Comparison of ENCODE assay signal across 9 cellular contexts in the genomic region with DNA sequence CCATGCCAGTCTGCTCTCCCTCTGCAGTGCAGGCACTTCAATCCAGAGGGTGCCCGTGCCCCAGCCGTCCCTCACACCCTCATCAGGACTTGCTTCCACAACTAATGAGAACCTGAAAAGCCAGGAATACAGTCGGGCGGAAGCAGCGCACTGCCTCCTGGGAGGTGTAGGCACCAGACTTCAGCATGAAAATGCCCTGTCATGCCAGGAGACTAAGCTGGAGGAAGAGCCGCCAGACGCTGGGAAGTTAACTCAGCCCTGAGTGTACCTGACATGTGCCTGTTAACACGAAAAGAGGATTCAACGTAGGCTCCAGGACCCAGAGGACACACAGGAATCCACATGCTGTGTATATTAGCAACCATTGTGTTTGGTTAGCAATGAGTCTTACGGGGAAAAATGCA. TPM values are rescaled to one million over a fixed set of nuclear protein-coding genes. Genes with fewer than 3 reads are reported as not detected.
DNase-seq lines count a peak whose midpoint lies in the region; ATAC-seq and TF ChIP-seq lines count a peak whose summit lies in the region.
"Had no signal": no experiment of that assay in that cellular context is flagged by ENCODE, and none has a peak within 500 bp of the region (broad histone marks: within the 10 kb centered on the region; RNA-seq: fewer than 3 reads in every experiment).

No MANE protein-coding gene starts in this region.

- H3K9me3 ChIP-seq in endodermal cell (ENCODE audit: control insufficient read depth, low read length), result no peaks in the 10 kb centered on the region
- no peaks in the 10 kb centered on the region for H3K9me3 ChIP-seq in upper lobe of left lung

- peak; percentile 24 for TF ChIP-seq CTCF in endodermal cell (conservative IDR thresholded peaks at IDR 0.05)
- peak in 1 of 6 experiments; percentile 15 for TF ChIP-seq CTCF in upper lobe of left lung (IDR thresholded peaks at IDR 0.05)

- H3K4me3 ChIP-seq in endodermal cell (ENCODE audit: low read length) (no peak overlapping the region), upper lobe of left lung (peak overlapping the region in 2 of 4 donors; percentile 15 to 26)

- H3K9me3 Mint-ChIP-seq in endodermal cell, result no peaks in the 10 kb centered on the region

- 60 to 65% methylated on average over 8 to 10 of the region's 10 CpGs for WGBS in endodermal cell (ENCODE audit: insufficient coverage in 1 of 2, insufficient read length in 1 of 2), 2 experiments
- 41 to 54% methylated on average over 10 of the region's 10 CpGs for WGBS in upper lobe of left lung, 2 donors

- TF ChIP-seq POLR2A in upper lobe of left lung (IDR thresholded peaks at IDR 0.05), result no peak

- H3K27me3 ChIP-seq in endodermal cell (ENCODE audit: control insufficient read depth, insufficient read depth, low read length, poor library complexity, severe bottlenecking) (peaks cover 25% of the 10 kb centered on the region), upper lobe of left lung (no peaks in the 10 kb centered on the region)

- peaks cover 8% of the 10 kb centered on the region for H3K4me1 Mint-ChIP-seq in endodermal cell

- peak; percentile 3 to 25 for DNase-seq in SHP77 (lab: John Stamatoyannopoulos, UW)
- DNase-seq in SHP77 treated with DMSO at 0.1 percent for 48 hours (lab: John Stamatoyannopoulos, UW), result no peak
- DNase-seq in endodermal cell, result peak; percentile 86
- peak; percentile 29 to 36 for DNase-seq in lung microvascular endothelial cell (ENCODE audit: low read depth in 2 of 2)
- peak in 1 of 2 donors; percentile 82 for DNase-seq in upper lobe of left lung
- no peak for DNase-seq in superior temporal gyrus (ENCODE audit: extremely low spot score)
- DNase-seq in NCI-H2029 (lab: John Stamatoyannopoulos, UW), result no peak
- no peak for DNase-seq in NCI-H1436 treated with DMSO at 0.1 percent for 48 hours (lab: John Stamatoyannopoulos, UW)
- DNase-seq: ACHN had no signal

- peak overlapping the region; percentile 73 for H3K27ac Mint-ChIP-seq in endodermal cell

- no peak overlapping the region for H3K27ac ChIP-seq in endodermal cell (ENCODE audit: low read depth, low read length)
- no peak overlapping the region for H3K27ac ChIP-seq in upper lobe of left lung

- H3K9ac ChIP-seq in endodermal cell (ENCODE audit: extremely low read depth, low read length, poor library complexity, severe bottlenecking), result no peak overlapping the region

- no peak overlapping the region for H3K4me3 Mint-ChIP-seq in endodermal cell

- peak; percentile 76 to 83 for ATAC-seq in upper lobe of left lung (ENCODE audit: low FRiP score in 2 of 2)

- no peaks in the 10 kb centered on the region for H3K36me3 ChIP-seq in endodermal cell (ENCODE audit: control insufficient read depth, insufficient read depth, low read length)
- no peaks in the 10 kb centered on the region for H3K36me3 ChIP-seq in upper lobe of left lung

- no peaks in the 10 kb centered on the region for H3K4me1 ChIP-seq in endodermal cell (ENCODE audit: control insufficient read depth, insufficient read depth, low read length)
- no peaks in the 10 kb centered on the region for H3K4me1 ChIP-seq in upper lobe of left lung

- peaks cover 31% of the 10 kb centered on the region for H3K27me3 Mint-ChIP-seq in endodermal cell (ENCODE audit: insufficient read depth)

- no peaks in the 10 kb centered on the region for H3K36me3 Mint-ChIP-seq in endodermal cell (ENCODE audit: low read depth)

- TF ChIP-seq EP300 in upper lobe of left lung (IDR thresholded peaks at IDR 0.05), result no peak

RNA-seq across cellular contexts. Expression of a gene that starts 40.0 kb away (rescaled TPM):
- total RNA-seq in endodermal cell (under 1 TPM in 1 of 2 donors, not detected in 1; 0.20 TPM), lung microvascular endothelial cell (95.5 and 119 TPM in 2 replicates), upper lobe of left lung (10 to 100 TPM; 36.3 to 80.1 (median 54.4) TPM)
- polyA plus RNA-seq in endodermal cell (2013, experiment 1 of 2), result 2.2 TPM
- polyA plus RNA-seq in endodermal cell (2013, experiment 2 of 2), result 2.0 TPM

Comparison
In these comparisons a context has a peak if more than half of its experiments do, and no peak if none do; other contexts are left out.
1. DNase-seq: peak in SHP77 (2 of 2), endodermal cell (single experiment) and lung microvascular endothelial cell (2 of 2); none in SHP77 treated with DMSO at 0.1 percent for 48 hours (single experiment), superior temporal gyrus (single experiment), NCI-H2029 (single experiment) and NCI-H1436 treated with DMSO at 0.1 percent for 48 hours (single experiment).
2. RNA of a gene that starts 40.0 kb away (total RNA-seq): 95.5 to 119 TPM in lung microvascular endothelial cell and 36.3 to 80.1 TPM in upper lobe of left lung; 0.20 TPM in endodermal cell; every median in the first group is over 10 times any median in the second.